ENCODE assay signal across 21 cellular contexts in the genomic region with DNA sequence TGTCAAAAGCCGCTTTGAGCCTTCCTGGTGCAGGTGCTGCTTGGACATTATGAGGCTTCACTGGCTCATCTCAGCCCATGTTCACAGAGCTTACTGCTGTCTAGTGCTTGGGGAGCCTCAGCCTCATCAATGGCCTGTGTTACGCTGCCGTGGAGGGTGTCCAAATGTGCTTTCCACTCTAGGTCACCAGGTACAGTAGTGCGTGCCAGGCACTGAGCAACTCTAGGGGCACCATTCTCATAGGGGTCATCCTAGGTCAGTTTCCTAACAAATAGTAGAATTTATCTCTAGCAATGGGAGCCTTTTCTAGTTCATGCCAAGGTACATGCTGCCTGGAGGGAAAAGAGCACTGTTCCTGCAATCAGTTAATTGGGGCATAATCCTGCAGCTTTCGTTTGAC.
"Had no signal": no experiment of that assay in that cellular context is flagged by ENCODE, and none has a peak within 500 bp of the region (broad histone marks: within the 10 kb centered on the region; RNA-seq: fewer than 3 reads in every experiment).

No MANE protein-coding gene starts in this region.

- H3K27me3 Mint-ChIP-seq: stimulated activated naive CD8-positive, alpha-beta T cell treated with anti-CD3 and anti-CD28 coated beads, Interleukin-15, Interleukin-2, amounts not matched to agents 100 ng/mL and 50 ng/mL, for 24 hours had no signal

- H3K4me3 ChIP-seq: esophagus squamous epithelium, hepatocyte, lung, spleen, testis, tibial nerve, upper lobe of right lung had no signal

- H3K27ac Mint-ChIP-seq: naive thymus-derived CD8-positive, alpha-beta T cell; stimulated activated memory B cell treated with anti-CD40 and anti-IgM and Interleukin-4, amounts not matched to agents 10 μg/mL and 1 μg/mL and 100 μg/mL, for 72 hours; stimulated activated naive CD8-positive, alpha-beta T cell treated with anti-CD3 and anti-CD28 coated beads, Interleukin-15, Interleukin-2, amounts not matched to agents 100 ng/mL and 50 ng/mL, for 24 hours had no signal

- H2AFZ ChIP-seq: hepatocyte had no signal

- H3K4me3 Mint-ChIP-seq: naive thymus-derived CD8-positive, alpha-beta T cell; stimulated activated memory B cell treated with anti-CD40 and anti-IgM and Interleukin-4, amounts not matched to agents 10 μg/mL and 1 μg/mL and 100 μg/mL, for 72 hours; stimulated activated naive CD8-positive, alpha-beta T cell treated with anti-CD3 and anti-CD28 coated beads, Interleukin-15, Interleukin-2, amounts not matched to agents 100 ng/mL and 50 ng/mL, for 24 hours had no signal

- H3K27ac ChIP-seq: esophagus squamous epithelium, foreskin keratinocyte, hepatocyte, neutrophil, spleen, testis, tibial nerve, upper lobe of right lung had no signal

- H3K9me3 ChIP-seq: esophagus squamous epithelium, neutrophil, spleen, testis, upper lobe of right lung had no signal

- DNase-seq: effector memory CD4-positive, alpha-beta T cell; esophagus squamous epithelium; foreskin keratinocyte; kidney; left colon; naive thymus-derived CD8-positive, alpha-beta T cell; posterior cingulate gyrus; spleen; stimulated activated CD4-positive, alpha-beta T cell treated with anti-CD3 and anti-CD28 coated beads, Interleukin-15, amount 100 ng/mL, for 24 hours; stimulated activated CD4-positive, alpha-beta T cell treated with anti-CD3 and anti-CD28 coated beads, Interleukin-1b, Interleukin-23, amount 100 ng/mL, for 48 hours; stimulated activated CD4-positive, alpha-beta T cell treated with anti-CD3 and anti-CD28 coated beads, Interleukin-4, amount 100 ng/mL, for 24 hours; testis; upper lobe of right lung had no signal

- ATAC-seq: foreskin keratinocyte; left colon; naive thymus-derived CD8-positive, alpha-beta T cell; sciatic nerve; stimulated activated memory B cell treated with anti-CD40 and anti-IgM and Interleukin-4, amounts not matched to agents 10 μg/mL and 1 μg/mL and 100 μg/mL, for 72 hours; upper lobe of right lung had no signal

- H3K27me3 ChIP-seq: esophagus squamous epithelium, hepatocyte, neutrophil, spleen, testis, tibial nerve, upper lobe of right lung had no signal

- FAIRE-seq: endometrium, kidney had no signal

- H3K36me3 ChIP-seq: esophagus squamous epithelium, neutrophil, spleen, tibial nerve, upper lobe of right lung had no signal

- H3K4me2 ChIP-seq: hepatocyte had no signal

- H3K79me2 ChIP-seq: hepatocyte had no signal
